In the genomic region with DNA sequence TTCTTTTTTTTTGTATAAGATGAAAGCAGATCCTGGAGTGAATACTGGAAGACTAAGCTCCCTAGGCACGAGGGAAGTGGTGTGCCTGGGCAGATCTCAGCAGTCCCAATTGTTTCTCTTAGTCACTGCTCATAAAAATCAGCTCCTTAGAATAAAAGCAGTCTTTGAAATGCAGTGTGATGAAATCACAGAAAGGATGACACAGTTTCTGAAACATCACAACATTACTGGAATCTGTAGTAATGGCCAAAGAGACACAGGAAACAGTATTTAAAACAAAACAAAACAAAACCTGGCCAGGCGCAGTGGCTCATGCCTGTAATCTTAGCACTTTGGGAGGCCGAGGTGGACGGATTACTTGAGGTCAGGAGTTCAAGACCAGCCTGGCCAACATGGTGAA, we compare ENCODE assay signal across 10 cellular contexts. TPM values are rescaled to one million over a fixed set of nuclear protein-coding genes. Genes with fewer than 3 reads are reported as not detected.
DNase-seq lines count a peak whose midpoint lies in the region; ATAC-seq, FAIRE-seq and TF ChIP-seq lines count a peak whose summit lies in the region.
"Had no signal": no experiment of that assay in that cellular context is flagged by ENCODE, and none has a peak within 500 bp of the region (broad histone marks: within the 10 kb centered on the region; RNA-seq: fewer than 3 reads in every experiment).

No MANE protein-coding gene starts in this region.

- H3K9ac ChIP-seq in keratinocyte (ENCODE audit: control insufficient read depth, extremely low read depth, insufficient read depth, low read length) (peak overlapping the region; percentile 22), MM.1S (ENCODE audit: low read length) (no peak overlapping the region)
- H3K9ac ChIP-seq: BLaER1 had no signal

- H3K36me3 ChIP-seq in right atrium auricular region (no peaks in the 10 kb centered on the region), keratinocyte (ENCODE audit: control insufficient read depth in 2 of 2, extremely low read depth in 1 of 2, insufficient read depth in 2 of 2, low read length in 2 of 2) (no peaks in the 10 kb centered on the region), MM.1S (replicated peaks; ENCODE audit: insufficient read depth, low read length) (no peaks in the 10 kb centered on the region)
- H3K36me3 ChIP-seq: BLaER1 had no signal

- ATAC-seq in left ventricle myocardium superior (peak; percentile 42), HG03342 (IDR thresholded peaks at IDR 0.05; ENCODE audit: unreplicated experiment) (no peak), GM18909 (IDR thresholded peaks at IDR 0.05; ENCODE audit: poor library complexity, unreplicated experiment) (no peak)

- peaks cover 0 to 6% of the 10 kb centered on the region in 2 donors for H3K9me3 ChIP-seq in right atrium auricular region
- H3K9me3 ChIP-seq in keratinocyte (ENCODE audit: control insufficient read depth, low read depth, low read length): no peaks in the 10 kb centered on the region
- no peaks in the 10 kb centered on the region for H3K9me3 ChIP-seq in MM.1S (replicated peaks; ENCODE audit: insufficient read depth, low read length)

- H3K27me3 ChIP-seq in right atrium auricular region (no peaks in the 10 kb centered on the region), keratinocyte (ENCODE audit: control insufficient read depth, extremely low read depth, insufficient read depth, low read length) (no peaks in the 10 kb centered on the region), MM.1S (replicated peaks; ENCODE audit: insufficient read depth, low read length) (no peaks in the 10 kb centered on the region)
- H3K27me3 ChIP-seq: BLaER1 had no signal

- no peaks in the 10 kb centered on the region for H4K20me1 ChIP-seq in keratinocyte (ENCODE audit: control insufficient read depth, extremely low read depth, insufficient read depth, low read length)
- H4K20me1 ChIP-seq in MM.1S (ENCODE audit: insufficient read depth, low read length): no peaks in the 10 kb centered on the region
- H4K20me1 ChIP-seq: BLaER1 had no signal

- H3K4me1 ChIP-seq in right atrium auricular region (no peaks in the 10 kb centered on the region), keratinocyte (ENCODE audit: control insufficient read depth, extremely low read depth, insufficient read depth, low read length) (no peaks in the 10 kb centered on the region), MM.1S (ENCODE audit: low read length) (no peaks in the 10 kb centered on the region)

- H2AFZ ChIP-seq in keratinocyte (ENCODE audit: control insufficient read depth, low read length): no peak overlapping the region
- H2AFZ ChIP-seq in MM.1S (ENCODE audit: low read length): no peak overlapping the region

- peak; percentile 73 for FAIRE-seq in keratinocyte (lab: Jason Lieb, UNC)

- H3K79me2 ChIP-seq in keratinocyte (ENCODE audit: control insufficient read depth, insufficient read depth, low read length): no peaks in the 10 kb centered on the region
- H3K79me2 ChIP-seq in MM.1S (ENCODE audit: low read length): no peaks in the 10 kb centered on the region

- no peaks in the 10 kb centered on the region for H3K9me1 ChIP-seq in keratinocyte (ENCODE audit: control insufficient read depth, extremely low read depth, insufficient read depth, low read length)

- dilution Hi-C loops in keratinocyte (cut with MboI; ENCODE audit: extremely low pct_ligation_motif_present, low sequenced_read_pairs): no loop called here

- DNase-seq in left ventricle myocardium superior (no peak), right atrium auricular region (ENCODE audit: low spot score) (no peak), amniotic epithelial cell (ENCODE audit: low read depth) (peak; percentile 97), keratinocyte (ENCODE audit: low read depth, low spot score) (peak; percentile 70), MM.1S (no peak), SHP77 (lab: John Stamatoyannopoulos, UW) (no peak)
- DNase-seq: NCI-H1694 treated with DMSO at 0.1 percent for 48 hours had no signal

- no peaks in the 10 kb centered on the region for H3K9me2 ChIP-seq in MM.1S (replicated peaks; ENCODE audit: insufficient read depth, low read length)

- H3K4me2 ChIP-seq in keratinocyte (ENCODE audit: control insufficient read depth, extremely low read depth, insufficient read depth, low read depth, low read length) (peak overlapping the region; percentile 27), MM.1S (ENCODE audit: low read depth, low read length) (no peak overlapping the region)

- H3K27ac ChIP-seq in right atrium auricular region (peak overlapping the region in 1 of 2 donors; percentile 40), keratinocyte (ENCODE audit: control insufficient read depth, insufficient read depth, low read length) (peak overlapping the region; percentile 78), MM.1S (ENCODE audit: low read length) (no peak overlapping the region)
- H3K27ac ChIP-seq: BLaER1 had no signal

- TF ChIP-seq CTCF in right atrium auricular region (IDR thresholded peaks at IDR 0.05): no peak
- no peak for TF ChIP-seq CTCF in keratinocyte (optimal IDR thresholded peaks at IDR 0.05 in 1 of 3, IDR thresholded peaks at IDR 0.05 in 1 of 3, conservative IDR thresholded peaks at IDR 0.05 in 1 of 3; ENCODE audit: extremely low read depth in 1 of 3, insufficient read depth in 2 of 3, low read length in 3 of 3)
- TF ChIP-seq CTCF in MM.1S (IDR thresholded peaks at IDR 0.05; ENCODE audit: low read length): no peak

- no peaks in the 10 kb centered on the region for H3F3A ChIP-seq in MM.1S (ENCODE audit: insufficient read depth, low read length)

- H3K4me3 ChIP-seq in right atrium auricular region (no peak overlapping the region), keratinocyte (ENCODE audit: control insufficient read depth in 2 of 3, extremely low read depth in 1 of 3, insufficient read depth in 2 of 3, low read depth in 1 of 3, low read length in 3 of 3) (no peak overlapping the region), MM.1S (ENCODE audit: low read length) (no peak overlapping the region)
- H3K4me3 ChIP-seq: BLaER1 had no signal

- intact Hi-C loops in left ventricle myocardium superior (cut with micrococcal nuclease): no loop called here

RNA-seq across cellular contexts. Expression of a gene that starts 34.7 kb away (rescaled TPM):
- total RNA-seq in left ventricle myocardium superior: 8.1 TPM
- 10 to 100 TPM in 1 of 2 donors, 1 to 10 TPM in 1; 9.2 to 18.9 TPM for total RNA-seq in right atrium auricular region
- 0.75 to 1.4 TPM (median 1.2 TPM) in 3 replicates for polyA plus RNA-seq in keratinocyte
- polyA plus RNA-seq in keratinocyte (2011; ENCODE audit: low read depth): 3.3 TPM
- polyA plus RNA-seq in keratinocyte (2011; cell fraction: cytosol; rRNA removed): 1.1 and 1.3 TPM in 2 replicates
- polyA plus RNA-seq in keratinocyte (2011; cell fraction: nucleus; rRNA removed): 5.2 TPM in 2 replicates
- 2.7 and 3.2 TPM in 2 replicates for polyA plus RNA-seq in keratinocyte (2012; ENCODE audit: low replicate concordance)
- 3.6 to 9.0 TPM (median 4.0 TPM) in 3 replicates for polyA minus RNA-seq in keratinocyte
- 4.4 TPM for polyA minus RNA-seq in keratinocyte (2011; cell fraction: cytosol; rRNA and poly(A)+ RNA removed)
- 7.0 and 9.5 TPM in 2 replicates for polyA minus RNA-seq in keratinocyte (2011; cell fraction: nucleus; rRNA and poly(A)+ RNA removed)

Comparison
In these comparisons a context has a peak if more than half of its experiments do, and no peak if none do; other contexts are left out.
1. DNase-seq: peak in amniotic epithelial cell (single experiment) and keratinocyte (single experiment); none in left ventricle myocardium superior (single experiment), right atrium auricular region (single experiment), MM.1S (single experiment) and SHP77 (0 of 2).